ENCODE assay signal across 9 cellular contexts in the genomic region with DNA sequence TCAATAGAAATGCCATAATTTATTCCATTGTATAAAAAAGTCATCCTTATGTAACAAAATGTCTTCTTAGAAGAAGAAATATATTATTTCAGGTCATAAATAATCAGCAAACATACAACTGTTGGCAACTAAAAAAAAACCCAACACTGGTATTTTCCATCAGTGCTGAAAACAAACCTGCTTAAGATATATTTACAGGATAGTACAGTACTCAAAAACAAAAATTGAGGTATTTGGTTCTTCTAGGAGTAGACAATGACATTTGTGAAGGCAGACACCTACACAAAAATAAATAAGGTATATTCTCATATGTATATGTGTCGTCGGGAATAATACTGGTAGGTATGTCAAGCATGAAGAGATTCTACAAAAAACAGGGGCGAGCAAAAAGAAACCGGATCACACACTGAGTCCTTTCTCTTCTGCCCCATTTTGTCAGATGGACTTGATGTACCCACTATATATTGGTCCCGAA. TPM values are rescaled to one million over a fixed set of nuclear protein-coding genes. Genes with fewer than 3 reads are reported as not detected.
DNase-seq lines count a peak whose midpoint lies in the region; ATAC-seq and TF ChIP-seq lines count a peak whose summit lies in the region.
"Had no signal": no experiment of that assay in that cellular context is flagged by ENCODE, and none has a peak within 500 bp of the region (broad histone marks: within the 10 kb centered on the region; RNA-seq: fewer than 3 reads in every experiment).

No MANE protein-coding gene starts in this region.

- peaks cover 15 to 18% of the 10 kb centered on the region in 2 donors for H3K36me3 Mint-ChIP-seq in stimulated activated naive B cell treated with anti-CD40 and anti-IgM and Interleukin-4, amounts not matched to agents 10 μg/mL and 1 μg/mL and 100 μg/mL, for 72 hours

- no peak for TF ChIP-seq CTCF in esophagus squamous epithelium (IDR thresholded peaks at IDR 0.05)
- no peak for TF ChIP-seq CTCF in osteoblast (IDR thresholded peaks at IDR 0.05; ENCODE audit: extremely low read depth, low read depth, low read length)

- H3K4me1 ChIP-seq in esophagus squamous epithelium = peaks cover 25 to 76% (median 31%) of the 10 kb centered on the region in 3 donors
- peaks cover 37% of the 10 kb centered on the region for H3K4me1 ChIP-seq in osteoblast (ENCODE audit: insufficient read depth, low read length)

- no peaks in the 10 kb centered on the region for H3K27me3 ChIP-seq in esophagus squamous epithelium
- no peaks in the 10 kb centered on the region for H3K27me3 ChIP-seq in osteoblast (ENCODE audit: insufficient read depth, low read length)

- in situ Hi-C loops in ACHN (cut with HindIII; ENCODE audit: low pct_ligation_motif_present, low pct_unique_long_range_greater_than_20kb, low sequenced_read_pairs) = no loop called here

- H3K27me3 Mint-ChIP-seq in stimulated activated naive B cell treated with anti-CD40 and anti-IgM and Interleukin-4, amounts not matched to agents 10 μg/mL and 1 μg/mL and 100 μg/mL, for 72 hours = no peaks in the 10 kb centered on the region
- H3K27me3 Mint-ChIP-seq: activated CD4-positive, alpha-beta T cell treated with anti-CD3 and anti-CD28 coated beads for 36 hours had no signal

- no peaks in the 10 kb centered on the region for H3K9me3 Mint-ChIP-seq in stimulated activated naive B cell treated with anti-CD40 and anti-IgM and Interleukin-4, amounts not matched to agents 10 μg/mL and 1 μg/mL and 100 μg/mL, for 72 hours

- H3K27ac Mint-ChIP-seq in stimulated activated naive B cell treated with anti-CD40 and anti-IgM and Interleukin-4, amounts not matched to agents 10 μg/mL and 1 μg/mL and 100 μg/mL, for 72 hours = no peak overlapping the region
- H3K27ac Mint-ChIP-seq: activated CD4-positive, alpha-beta T cell treated with anti-CD3 and anti-CD28 coated beads for 36 hours had no signal

- no peak for TF ChIP-seq POLR2A in esophagus squamous epithelium (IDR thresholded peaks at IDR 0.05)

- 43 to 71% methylated on average over 5 of the region's 5 CpGs for WGBS in esophagus squamous epithelium, 2 donors

- ATAC-seq in HG02885 (IDR thresholded peaks at IDR 0.05; ENCODE audit: poor library complexity, unreplicated experiment) = no peak
- no peak for ATAC-seq in stimulated activated naive B cell treated with anti-CD40 and anti-IgM and Interleukin-4, amounts not matched to agents 10 μg/mL and 1 μg/mL and 100 μg/mL, for 72 hours (replicated peaks)
- ATAC-seq: activated CD4-positive, alpha-beta T cell treated with anti-CD3 and anti-CD28 coated beads for 36 hours had no signal

- no peak overlapping the region for H2AFZ ChIP-seq in osteoblast (ENCODE audit: low read length)

- no peak overlapping the region for H3K9ac ChIP-seq in SK-N-MC (ENCODE audit: insufficient read length)

- peaks cover 35 to 73% of the 10 kb centered on the region in 2 donors for H3K4me1 Mint-ChIP-seq in stimulated activated naive B cell treated with anti-CD40 and anti-IgM and Interleukin-4, amounts not matched to agents 10 μg/mL and 1 μg/mL and 100 μg/mL, for 72 hours

- peaks cover 34% of the 10 kb centered on the region for H3K79me2 ChIP-seq in osteoblast (ENCODE audit: insufficient read depth, low read length)

- H3K4me3 ChIP-seq in SK-N-MC (peak overlapping the region; percentile 97), esophagus squamous epithelium (peak overlapping the region; percentile 77 to 96 (median 79)), osteoblast (ENCODE audit: insufficient read depth, low read length) (peak overlapping the region; percentile 80)

- DNase-seq in ACHN = peak; percentile 4
- no peak for DNase-seq in SK-N-MC (ENCODE audit: low read depth, low spot score)
- no peak for DNase-seq in esophagus squamous epithelium (lab: John Stamatoyannopoulos, UW)
- DNase-seq in osteoblast (ENCODE audit: insufficient read length, low spot score, missing footprints) = no peak
- DNase-seq in stimulated activated CD4-positive, alpha-beta T cell treated with anti-CD3 and anti-CD28 coated beads, Interleukin-12 subunit alpha, Interleukin-12 subunit beta, amount 100 ng/mL, for 4 hours = no peak
- no peak for DNase-seq in NCI-H526 (lab: John Stamatoyannopoulos, UW)
- no peak for DNase-seq in stimulated activated naive B cell treated with anti-CD40 and anti-IgM and Interleukin-4, amounts not matched to agents 10 μg/mL and 1 μg/mL and 100 μg/mL, for 72 hours
- DNase-seq: activated CD4-positive, alpha-beta T cell treated with anti-CD3 and anti-CD28 coated beads for 36 hours had no signal

- no peak overlapping the region for H3K27ac ChIP-seq in SK-N-MC
- peak overlapping the region; percentile 96 to 100 (median 99) for H3K27ac ChIP-seq in esophagus squamous epithelium
- H3K27ac ChIP-seq in osteoblast (ENCODE audit: low read depth, low read length) = peak overlapping the region; percentile 92

- peak overlapping the region; percentile 94 for H3K4me2 ChIP-seq in osteoblast (ENCODE audit: insufficient read depth, low read length)

- intact Hi-C loops in esophagus squamous epithelium (cut with DNase I) = no loop called here

- peaks cover 32% of the 10 kb centered on the region for H4K20me1 ChIP-seq in osteoblast (ENCODE audit: insufficient read depth, low read length)

- H3K4me3 Mint-ChIP-seq in stimulated activated naive B cell treated with anti-CD40 and anti-IgM and Interleukin-4, amounts not matched to agents 10 μg/mL and 1 μg/mL and 100 μg/mL, for 72 hours = no peak overlapping the region

- H3K9me3 ChIP-seq in SK-N-MC (ENCODE audit: low read depth, low read length) (no peaks in the 10 kb centered on the region), esophagus squamous epithelium (no peaks in the 10 kb centered on the region), osteoblast (ENCODE audit: low read depth, low read length) (no peaks in the 10 kb centered on the region)

- H3K36me3 ChIP-seq in SK-N-MC (ENCODE audit: insufficient read depth, low read length) (peaks cover 24% of the 10 kb centered on the region), esophagus squamous epithelium (peaks cover 0 to 33% (median 30%) of the 10 kb centered on the region in 3 donors), osteoblast (ENCODE audit: insufficient read depth, low read length) (peaks cover 30% of the 10 kb centered on the region)

RNA-seq across cellular contexts. Expression of gene DUSP1, which starts 2.9 kb away (rescaled TPM):
- total RNA-seq in esophagus squamous epithelium (100 to 1,000 TPM; 222 to 415 (median 252) TPM), osteoblast (69.2 and 74.6 TPM in 2 replicates)
